Comparison of ENCODE assay signal across 8 cellular contexts in the genomic region with DNA sequence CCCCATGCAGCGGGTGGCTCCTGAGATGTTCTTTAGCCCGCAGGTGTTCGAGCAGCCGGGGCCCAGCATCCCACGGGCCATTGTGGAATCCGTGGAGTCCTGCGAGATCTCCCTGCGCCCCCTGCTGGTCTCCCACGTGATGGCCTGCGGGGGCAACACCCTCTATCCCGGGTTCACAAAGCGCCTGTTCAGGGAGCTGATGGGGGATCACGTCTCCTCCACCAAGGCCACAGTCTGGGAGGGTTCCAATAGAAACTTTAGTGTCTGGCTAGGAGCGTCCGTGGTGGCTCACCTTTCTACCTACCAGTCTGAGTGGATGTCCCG.
DNase-seq lines count a peak whose midpoint lies in the region; ATAC-seq, FAIRE-seq and TF ChIP-seq lines count a peak whose summit lies in the region.

No MANE protein-coding gene starts in this region.

- SMC1A ChIA-PET in GM12878 (lab: Charles Lee; ENCODE audit: uncharacterized antibody, unreplicated experiment), result interaction anchor here (1.1 to 1.2 kb wide), 2 partner anchors 163 to 165 kb away, joined by 3 read pairs; no protein-coding TSS in a partner anchor

- H3K9ac ChIP-seq in GM12878 (ENCODE audit: control insufficient read depth, insufficient read depth, low read length) (no peak overlapping the region), liver (ENCODE audit: low read depth in 1 of 2, low read length in 2 of 2) (no peak overlapping the region)

- H4K20me1 ChIP-seq in GM12878 (ENCODE audit: control insufficient read depth, insufficient read depth), result no peaks in the 10 kb centered on the region

- intact Hi-C loops in GM12878 (cut with micrococcal nuclease; ENCODE audit: unreplicated experiment) (loop anchor here (1.0 kb wide), 1 partner anchor 165 kb away; no protein-coding TSS in a partner anchor), aorta (cut with DNase I) (loop anchor here (2.0 to 5.0 kb wide), 2 partner anchors 329 to 331 kb away; no protein-coding TSS in a partner anchor)

- no peak for TF ChIP-seq POLR2A in GM12878 (IDR thresholded peaks at IDR 0.05; ENCODE audit: low read depth, low read length)

- H3K27me3 ChIP-seq in GM12878 (replicated peaks in 1 of 2; ENCODE audit: control insufficient read depth in 2 of 2, insufficient read depth in 2 of 2, low read length in 1 of 2), result no peaks in the 10 kb centered on the region; a peak in 1 of 4 replicates
- peaks cover 0 to 4% (median 0%) of the 10 kb centered on the region in 4 donors for H3K27me3 ChIP-seq in liver (ENCODE audit: control insufficient read depth in 4 of 4, insufficient read depth in 4 of 4, low read length in 3 of 4)
- no peaks in the 10 kb centered on the region for H3K27me3 ChIP-seq in aorta (ENCODE audit: control insufficient read depth in 1 of 2, insufficient read depth in 2 of 2, low read length in 1 of 2)

- no peak overlapping the region for H3K4me2 ChIP-seq in GM12878 (ENCODE audit: control insufficient read depth, insufficient read depth)

- TF ChIP-seq CTCF in GM12878 (IDR thresholded peaks at IDR 0.05 in 2 of 3, conservative IDR thresholded peaks at IDR 0.05 in 1 of 3; ENCODE audit: control insufficient read depth in 2 of 3, extremely low read depth in 1 of 3, insufficient read depth in 1 of 3, low read depth in 3 of 3, low read length in 3 of 3), result peak; percentile 41 to 64 (median 59)
- peak; percentile 55 for TF ChIP-seq CTCF in liver (IDR thresholded peaks at IDR 0.05; ENCODE audit: low read depth, low read length, missing input control)

- no peak overlapping the region for H2AFZ ChIP-seq in GM12878 (ENCODE audit: control insufficient read depth, low read depth, low read length)

- no peak overlapping the region for H3K27ac ChIP-seq in GM12878 (ENCODE audit: control insufficient read depth, insufficient read depth)
- H3K27ac ChIP-seq in liver (ENCODE audit: low read depth in 1 of 2, low read length in 2 of 2), result no peak overlapping the region
- H3K27ac ChIP-seq in aorta (ENCODE audit: low read depth in 1 of 2, low read length in 2 of 2), result no peak overlapping the region

- no peaks in the 10 kb centered on the region for H3K79me2 ChIP-seq in GM12878 (ENCODE audit: control insufficient read depth, insufficient read depth, low read length)

- TF ChIP-seq EP300 in GM12878 (IDR thresholded peaks at IDR 0.05; ENCODE audit: borderline replicate concordance in 1 of 2, control insufficient read depth in 1 of 2, low read depth in 2 of 2, low read length in 2 of 2), result no peak

- RAD21 ChIA-PET in GM12878 (lab: Charles Lee; ENCODE audit: unreplicated experiment), result no interaction called here

- in situ Hi-C loops in GM12878 (cut with MboI), result no loop called here

- BruUV-seq in GM12878 (replicated peaks; lab: Mats Ljungman, UMichigan), result no TSS peak

- no peak for FAIRE-seq in GM12878 (lab: Jason Lieb, UNC)

- 18% methylated on average over 16 of the region's 16 CpGs for WGBS in GM12878 (ENCODE audit: insufficient coverage, insufficient replicate concordance, low lambda C conversion rate, missing lambda C conversion rate)
- 25% methylated on average over 16 of the region's 16 CpGs for WGBS in liver
- WGBS in aorta, 2 donors, result 28 to 31% methylated on average over 16 of the region's 16 CpGs

- no peak overlapping the region for H3K4me3 ChIP-seq in Jurkat, Clone E6-1 (ENCODE audit: low read length)
- no peak overlapping the region for H3K4me3 ChIP-seq in GM12878
- H3K4me3 ChIP-seq in liver (ENCODE audit: low read depth in 1 of 3, low read length in 3 of 3), result no peak overlapping the region
- H3K4me3 ChIP-seq in aorta (ENCODE audit: low read length in 2 of 2), result no peak overlapping the region

- POLR2A ChIA-PET in GM12878 (lab: Charles Lee), result no interaction called here

- ATAC-seq in GM12878, result peak; percentile 49
- ATAC-seq in aorta (ENCODE audit: low FRiP score), result no peak
- ATAC-seq in GM19397 (IDR thresholded peaks at IDR 0.05; ENCODE audit: unreplicated experiment), result no peak
- ATAC-seq in GM21360 (IDR thresholded peaks at IDR 0.05; ENCODE audit: unreplicated experiment), result no peak

- TF ChIP-seq RAD21 in GM12878 (IDR thresholded peaks at IDR 0.05; ENCODE audit: insufficient read depth, low read depth, low read length), result 0 out of 2 replicates have a peak, but pooled peaks have one; percentile 21
- peak; percentile 63 to 76 for TF ChIP-seq RAD21 in liver (IDR thresholded peaks at IDR 0.05)

- H3K4me1 ChIP-seq in GM12878 (ENCODE audit: control insufficient read depth, insufficient read depth, low read length) (no peaks in the 10 kb centered on the region), liver (ENCODE audit: control insufficient read depth in 4 of 4, insufficient read depth in 4 of 4, low read length in 3 of 4) (no peaks in the 10 kb centered on the region), aorta (ENCODE audit: control insufficient read depth in 1 of 2, insufficient read depth in 2 of 2, low read length in 2 of 2) (no peaks in the 10 kb centered on the region)

- peak; percentile 56 for DNase-seq in ELR (ENCODE audit: low read depth)
- DNase-seq in Jurkat, Clone E6-1 (ENCODE audit: low read depth, low spot score), result peak; percentile 2
- no peak for DNase-seq in GM12878 (ENCODE audit: low read depth, low spot score)
- DNase-seq in aorta, result peak; percentile 65 to 87
- DNase-seq in H4 (ENCODE audit: low spot score), result no peak

- H3K9me3 ChIP-seq in GM12878 (replicated peaks; ENCODE audit: control insufficient read depth, insufficient read depth, low read length) (no peaks in the 10 kb centered on the region), liver (ENCODE audit: control insufficient read depth in 4 of 4, low read length in 3 of 4) (no peaks in the 10 kb centered on the region), aorta (ENCODE audit: control insufficient read depth, low read length) (no peaks in the 10 kb centered on the region)

- H3K36me3 ChIP-seq in GM12878 (ENCODE audit: control insufficient read depth in 2 of 2, insufficient read depth in 2 of 2, low read length in 1 of 2) (no peaks in the 10 kb centered on the region), liver (ENCODE audit: control insufficient read depth in 4 of 4, insufficient read depth in 3 of 4, low read depth in 1 of 4, low read length in 3 of 4) (no peaks in the 10 kb centered on the region), aorta (ENCODE audit: control insufficient read depth in 1 of 2, insufficient read depth in 2 of 2, low read length in 1 of 2) (no peaks in the 10 kb centered on the region)

- CTCF ChIA-PET in GM12878 (lab: Yijun Ruan, JAX), result interaction anchor here (1.1 to 2.2 kb wide), 2 partner anchors 10 to 165 kb away, joined by 3 to 11 read pairs; no protein-coding TSS in a partner anchor

TF ChIP-seq in GM12878, 131 proteins besides CTCF, POLR2A, EP300 and RAD21 (continues in another document):
- no peak for TF ChIP-seq ZZZ3 (IDR thresholded peaks at IDR 0.05; ENCODE audit: control insufficient read depth, insufficient read length, low read depth)
- TF ChIP-seq, protein P1, sequence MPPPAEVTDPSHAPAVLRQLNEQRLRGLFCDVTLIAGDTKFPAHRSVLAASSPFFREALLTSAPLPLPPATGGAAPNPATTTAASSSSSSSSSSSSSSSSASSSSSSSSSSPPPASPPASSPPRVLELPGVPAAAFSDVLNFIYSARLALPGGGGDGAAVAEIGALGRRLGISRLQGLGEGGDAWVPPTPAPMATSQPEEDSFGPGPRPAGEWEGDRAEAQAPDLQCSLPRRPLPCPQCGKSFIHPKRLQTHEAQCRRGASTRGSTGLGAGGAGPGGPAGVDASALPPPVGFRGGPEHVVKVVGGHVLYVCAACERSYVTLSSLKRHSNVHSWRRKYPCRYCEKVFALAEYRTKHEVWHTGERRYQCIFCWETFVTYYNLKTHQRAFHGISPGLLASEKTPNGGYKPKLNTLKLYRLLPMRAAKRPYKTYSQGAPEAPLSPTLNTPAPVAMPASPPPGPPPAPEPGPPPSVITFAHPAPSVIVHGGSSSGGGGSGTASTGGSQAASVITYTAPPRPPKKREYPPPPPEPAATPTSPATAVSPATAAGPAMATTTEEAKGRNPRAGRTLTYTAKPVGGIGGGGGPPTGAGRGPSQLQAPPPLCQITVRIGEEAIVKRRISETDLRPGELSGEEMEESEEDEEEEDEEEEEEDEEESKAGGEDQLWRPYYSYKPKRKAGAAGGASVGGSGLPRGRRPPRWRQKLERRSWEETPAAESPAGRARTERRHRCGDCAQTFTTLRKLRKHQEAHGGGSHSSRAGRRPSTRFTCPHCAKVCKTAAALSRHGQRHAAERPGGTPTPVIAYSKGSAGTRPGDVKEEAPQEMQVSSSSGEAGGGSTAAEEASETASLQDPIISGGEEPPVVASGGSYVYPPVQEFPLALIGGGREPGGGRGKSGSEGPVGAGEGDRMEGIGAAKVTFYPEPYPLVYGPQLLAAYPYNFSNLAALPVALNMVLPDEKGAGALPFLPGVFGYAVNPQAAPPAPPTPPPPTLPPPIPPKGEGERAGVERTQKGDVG (CRISPR knock-in tag; IDR thresholded peaks at IDR 0.05), result no peak
- TF ChIP-seq SMC3 (IDR thresholded peaks at IDR 0.05; ENCODE audit: borderline replicate concordance, low read length), result peak; percentile 41
- no peak for TF ChIP-seq ZNF622 (IDR thresholded peaks at IDR 0.05)

TF ChIP-seq in liver, 16 proteins besides CTCF, POLR2A, EP300 and RAD21 (continues in another document):
- no peak for TF ChIP-seq GABPA (IDR thresholded peaks at IDR 0.05 in 1 of 2, conservative IDR thresholded peaks at IDR 0.05 in 1 of 2)
- no peak for TF ChIP-seq EGR1 (IDR thresholded peaks at IDR 0.05; ENCODE audit: low read depth in 2 of 2)
- TF ChIP-seq NR2F2 (IDR thresholded peaks at IDR 0.05), result no peak
- TF ChIP-seq, protein P2, sequence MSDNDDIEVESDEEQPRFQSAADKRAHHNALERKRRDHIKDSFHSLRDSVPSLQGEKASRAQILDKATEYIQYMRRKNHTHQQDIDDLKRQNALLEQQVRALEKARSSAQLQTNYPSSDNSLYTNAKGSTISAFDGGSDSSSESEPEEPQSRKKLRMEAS (IDR thresholded peaks at IDR 0.05), result no peak
- TF ChIP-seq YY1 (IDR thresholded peaks at IDR 0.05), result no peak
- no peak for TF ChIP-seq JUND (IDR thresholded peaks at IDR 0.05)

Comparison
In these comparisons a context has a peak if more than half of its experiments do, and no peak if none do; other contexts are left out.
1. DNase-seq: peak in ELR (single experiment), Jurkat, Clone E6-1 (single experiment) and aorta (2 of 2); none in GM12878 (single experiment) and H4 (single experiment).